11 cellular contexts compared by ENCODE assay signal in the genomic region with DNA sequence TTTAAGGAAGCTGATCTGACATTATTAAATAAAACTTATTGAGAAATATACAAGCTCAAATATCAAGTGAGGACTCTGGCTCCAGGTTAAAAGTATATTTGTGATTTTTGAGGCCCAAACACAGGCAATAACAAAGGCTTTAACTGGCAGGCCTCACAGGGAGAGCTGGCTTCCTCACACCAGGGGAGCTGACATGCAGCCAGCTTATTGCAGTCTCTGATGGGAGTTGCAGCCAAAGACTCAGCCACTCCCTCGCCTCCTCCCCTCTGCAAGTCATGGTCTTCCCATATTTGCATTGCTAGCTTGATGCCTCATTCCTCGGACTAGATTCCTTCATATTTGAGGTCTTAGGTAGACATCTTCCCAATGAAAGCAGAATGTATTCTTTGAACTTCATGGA.
DNase-seq lines count a peak whose midpoint lies in the region; ATAC-seq and TF ChIP-seq lines count a peak whose summit lies in the region.
"Had no signal": no experiment of that assay in that cellular context is flagged by ENCODE, and none has a peak within 500 bp of the region (broad histone marks: within the 10 kb centered on the region; RNA-seq: fewer than 3 reads in every experiment).

No MANE protein-coding gene starts in this region.

- H3K4me1 Mint-ChIP-seq in mesothelial cell of epicardium, result peaks cover 9% of the 10 kb centered on the region
- H3K4me1 Mint-ChIP-seq: activated CD8-positive, alpha-beta memory T cell treated with anti-CD3 and anti-CD28 coated beads, Interleukin-2, amount 10 ng/mL, durations not matched to agents 7 days and 5 days had no signal

- no peaks in the 10 kb centered on the region for H3K9me3 Mint-ChIP-seq in mesothelial cell of epicardium

- ATAC-seq in GM21619 (IDR thresholded peaks at IDR 0.05; ENCODE audit: unreplicated experiment) (no peak), GM18873 (IDR thresholded peaks at IDR 0.05; ENCODE audit: low FRiP score, unreplicated experiment) (no peak)
- ATAC-seq: activated CD8-positive, alpha-beta memory T cell treated with anti-CD3 and anti-CD28 coated beads, Interleukin-2, amount 10 ng/mL, durations not matched to agents 7 days and 5 days; effector memory CD8-positive, alpha-beta T cell had no signal

- TF ChIP-seq CTCF in mesothelial cell of epicardium (IDR thresholded peaks at IDR 0.05; ENCODE audit: unreplicated experiment), result no peak

- DNase-seq in GM03348 (ENCODE audit: low spot score), result peak; percentile 1
- peak; percentile 46 for DNase-seq in NCI-H146 (lab: John Stamatoyannopoulos, UW)
- peak; percentile 50 for DNase-seq in cerebellar cortex (ENCODE audit: low spot score)
- no peak for DNase-seq in mesothelial cell of epicardium (ENCODE audit: low spot score in 2 of 2, unreplicated experiment in 2 of 2)
- DNase-seq in DMS79 (lab: John Stamatoyannopoulos, UW), result no peak
- no peak for DNase-seq in KBM-7
- DNase-seq: activated CD8-positive, alpha-beta memory T cell treated with anti-CD3 and anti-CD28 coated beads, Interleukin-2, amount 10 ng/mL, durations not matched to agents 7 days and 5 days; effector memory CD8-positive, alpha-beta T cell; NCI-H187 treated with DMSO at 0.1 percent for 48 hours had no signal

- H3K27me3 Mint-ChIP-seq in mesothelial cell of epicardium (ENCODE audit: low read depth), result no peaks in the 10 kb centered on the region
- H3K27me3 Mint-ChIP-seq: activated CD8-positive, alpha-beta memory T cell treated with anti-CD3 and anti-CD28 coated beads, Interleukin-2, amount 10 ng/mL, durations not matched to agents 7 days and 5 days; effector memory CD8-positive, alpha-beta T cell had no signal

- in situ Hi-C loops in KBM-7 (cut with MboI; ENCODE audit: low pct_unique_long_range_greater_than_20kb, low sequenced_read_pairs), result no loop called here

- H3K4me3 Mint-ChIP-seq in mesothelial cell of epicardium, result no peak overlapping the region
- H3K4me3 Mint-ChIP-seq: activated CD8-positive, alpha-beta memory T cell treated with anti-CD3 and anti-CD28 coated beads, Interleukin-2, amount 10 ng/mL, durations not matched to agents 7 days and 5 days; effector memory CD8-positive, alpha-beta T cell had no signal

- no peaks in the 10 kb centered on the region for H3K36me3 Mint-ChIP-seq in mesothelial cell of epicardium
- H3K36me3 Mint-ChIP-seq: activated CD8-positive, alpha-beta memory T cell treated with anti-CD3 and anti-CD28 coated beads, Interleukin-2, amount 10 ng/mL, durations not matched to agents 7 days and 5 days had no signal

- H3K27ac Mint-ChIP-seq in mesothelial cell of epicardium, result peak overlapping the region; percentile 21
- H3K27ac Mint-ChIP-seq: activated CD8-positive, alpha-beta memory T cell treated with anti-CD3 and anti-CD28 coated beads, Interleukin-2, amount 10 ng/mL, durations not matched to agents 7 days and 5 days; effector memory CD8-positive, alpha-beta T cell had no signal

Comparison
In these comparisons a context has a peak if more than half of its experiments do, and no peak if none do; other contexts are left out.
1. DNase-seq: peak in GM03348 (single experiment), NCI-H146 (single experiment) and cerebellar cortex (single experiment); none in mesothelial cell of epicardium (0 of 2), DMS79 (single experiment) and KBM-7 (single experiment).